In the genomic region with DNA sequence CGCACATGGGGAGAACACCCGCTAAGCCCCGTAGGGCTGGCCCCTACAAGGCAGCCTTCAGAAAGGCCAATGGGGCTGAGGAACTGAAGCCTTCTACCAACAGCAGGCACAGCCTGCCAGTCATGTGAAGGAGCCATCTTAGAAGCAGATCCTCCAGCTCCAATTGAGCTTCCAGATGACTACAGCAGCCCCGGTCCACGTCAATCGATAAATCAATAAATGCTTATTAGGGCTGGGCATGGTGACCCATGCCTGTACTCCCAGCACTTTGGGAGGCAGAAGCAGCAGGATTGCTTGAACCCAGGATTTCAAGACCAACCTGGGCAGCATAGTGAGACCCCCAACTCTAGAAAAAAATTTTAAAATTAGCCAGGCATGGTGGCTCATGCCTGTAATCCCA, we compare ENCODE assay signal across 26 cellular contexts. TPM values are rescaled to one million over a fixed set of nuclear protein-coding genes. Genes with fewer than 3 reads are reported as not detected.
DNase-seq lines count a peak whose midpoint lies in the region; ATAC-seq and TF ChIP-seq lines count a peak whose summit lies in the region.
"Had no signal": no experiment of that assay in that cellular context is flagged by ENCODE, and none has a peak within 500 bp of the region (broad histone marks: within the 10 kb centered on the region; RNA-seq: fewer than 3 reads in every experiment).

No MANE protein-coding gene starts in this region.

- no peak overlapping the region for H2BK5ac ChIP-seq in trophoblast cell (ENCODE audit: low read depth, low read length, poor library complexity)

- H3K4me2 ChIP-seq in PC-3 (ENCODE audit: low read length) (no peak overlapping the region; the same call in 1 of the 2 replicates), trophoblast cell (ENCODE audit: low read length) (no peak overlapping the region)

- no peak overlapping the region for H3K14ac ChIP-seq in trophoblast cell (ENCODE audit: low read length)

- no peak overlapping the region for H3K23ac ChIP-seq in trophoblast cell (ENCODE audit: low read length)

- peaks cover 37% of the 10 kb centered on the region for H3K4me1 Mint-ChIP-seq in stimulated activated effector memory CD8-positive, alpha-beta T cell treated with anti-CD3 and anti-CD28 coated beads, Interleukin-12 subunit alpha, Interleukin-12 subunit beta, amount 100 ng/mL, for 72 hours

- intact Hi-C loops in left ventricle myocardium inferior (cut with micrococcal nuclease): no loop called here
- intact Hi-C loops in Right ventricle myocardium inferior (cut with DNase I): no loop called here
- intact Hi-C loops in PC-3 (cut with micrococcal nuclease): no loop called here
- intact Hi-C loops in aorta (cut with DNase I): no loop called here

- peaks cover 6% of the 10 kb centered on the region for H3F3A ChIP-seq in PC-3 (ENCODE audit: low read length, unreplicated experiment)

- H3K9me2 ChIP-seq in PC-3 (replicated peaks; ENCODE audit: low read length): no peaks in the 10 kb centered on the region

- H3K27ac ChIP-seq in left ventricle myocardium inferior (replicated peaks) (peak overlapping the region; percentile 77), PC-3 (ENCODE audit: low read length) (peak overlapping the region; percentile 97), epithelial cell of prostate (peak overlapping the region; percentile 76), trophoblast cell (ENCODE audit: low read depth, low read length) (no peak overlapping the region), aorta (ENCODE audit: low read depth in 1 of 2, low read length in 2 of 2) (no peak overlapping the region)

- H3K9me3 ChIP-seq in left ventricle myocardium inferior (replicated peaks): no peaks in the 10 kb centered on the region
- H3K9me3 ChIP-seq in PC-3 (ENCODE audit: low read length): no peaks in the 10 kb centered on the region
- peaks cover 2% of the 10 kb centered on the region for H3K9me3 ChIP-seq in trophoblast cell (ENCODE audit: insufficient read depth, low read depth, low read length)
- peaks cover 1% of the 10 kb centered on the region for H3K9me3 ChIP-seq in aorta (ENCODE audit: control insufficient read depth, low read length)
- H3K9me3 ChIP-seq: heart left ventricle, vagina had no signal

- H2AK5ac ChIP-seq in trophoblast cell (ENCODE audit: low read length): no peak overlapping the region

- DNase-seq in left ventricle myocardium inferior (no peak), Right ventricle myocardium inferior (ENCODE audit: missing footprints) (no peak), PC-3 (no peak), epithelial cell of prostate (ENCODE audit: low read depth, low spot score) (no peak), trophoblast cell (no peak), aorta (no peak)
- no peak for DNase-seq in stimulated activated effector memory CD8-positive, alpha-beta T cell treated with anti-CD3 and anti-CD28 coated beads, Interleukin-12 subunit alpha, Interleukin-12 subunit beta, amount 100 ng/mL, for 72 hours (ENCODE audit: low spot score in 2 of 2)
- DNase-seq in stimulated activated CD4-positive, alpha-beta T cell treated with anti-CD3 and anti-CD28 coated beads, Interleukin-15, amount 100 ng/mL, for 24 hours: no peak
- DNase-seq: left colon; mesendoderm; NCI-H1105 treated with DMSO at 0.1 percent for 48 hours; OCI-M1; SHP77 treated with DMSO at 0.1 percent for 48 hours; stimulated activated CD4-positive, alpha-beta T cell treated with anti-CD3 and anti-CD28 coated beads, Interleukin-2, amount 100 ng/mL, for 48 hours had no signal

- no CpG with 5 or more reads among the region's 6 CpGs for WGBS in trophoblast cell (ENCODE audit: extremely low coverage, insufficient coverage, insufficient read length)
- 81 to 92% methylated on average over 6 of the region's 6 CpGs for WGBS in aorta, 2 donors

- no peaks in the 10 kb centered on the region for H3K9me3 Mint-ChIP-seq in stimulated activated effector memory CD8-positive, alpha-beta T cell treated with anti-CD3 and anti-CD28 coated beads, Interleukin-12 subunit alpha, Interleukin-12 subunit beta, amount 100 ng/mL, for 72 hours
- H3K9me3 Mint-ChIP-seq: activated T-helper 2 cell treated with anti-CD3 and anti-CD28 coated beads, Interferon-gamma antibody, Interleukin-2, Interleukin-4, amounts not matched to agents 10 μg/mL and 5 μg/mL and 100 μg/mL, durations not matched to agents 14 hours and 24 hours and 36 hours had no signal

- H3K18ac ChIP-seq in trophoblast cell (ENCODE audit: low read length): no peak overlapping the region

- H4K91ac ChIP-seq in trophoblast cell (ENCODE audit: low read depth, low read length): no peak overlapping the region

- H4K20me1 ChIP-seq in PC-3 (ENCODE audit: low read length): no peaks in the 10 kb centered on the region

- CTCF ChIA-PET in PC-3 (lab: Charles Lee): interaction anchor here (0.6 kb wide), 1 partner anchor 35 kb away, joined by 4 read pairs; no protein-coding TSS in a partner anchor

- H4K12ac ChIP-seq in trophoblast cell (ENCODE audit: low read depth, low read length): no peak overlapping the region

- no peak overlapping the region for H4K8ac ChIP-seq in trophoblast cell (ENCODE audit: low read depth, low read length)

- H3K27me3 ChIP-seq in left ventricle myocardium inferior (ENCODE audit: low read depth) (peaks cover 8% of the 10 kb centered on the region), PC-3 (ENCODE audit: low read length) (no peaks in the 10 kb centered on the region), trophoblast cell (ENCODE audit: insufficient read depth, low read length) (no peaks in the 10 kb centered on the region), aorta (ENCODE audit: control insufficient read depth in 1 of 2, insufficient read depth in 2 of 2, low read length in 1 of 2) (no peaks in the 10 kb centered on the region)
- H3K27me3 ChIP-seq: heart left ventricle, vagina had no signal

- no peak for TF ChIP-seq CTCF in left ventricle myocardium inferior (IDR thresholded peaks at IDR 0.05; ENCODE audit: borderline replicate concordance)
- TF ChIP-seq CTCF in PC-3 (conservative IDR thresholded peaks at IDR 0.05; ENCODE audit: low read depth, low read length): no peak

- no peak overlapping the region for H2BK120ac ChIP-seq in trophoblast cell (ENCODE audit: insufficient read depth, low read length, poor library complexity)

- H3K36me3 Mint-ChIP-seq in stimulated activated effector memory CD8-positive, alpha-beta T cell treated with anti-CD3 and anti-CD28 coated beads, Interleukin-12 subunit alpha, Interleukin-12 subunit beta, amount 100 ng/mL, for 72 hours: peaks cover 9% of the 10 kb centered on the region
- H3K36me3 Mint-ChIP-seq: stimulated activated memory B cell treated with anti-CD40 and anti-IgM and Interleukin-4, amounts not matched to agents 10 μg/mL and 1 μg/mL and 100 μg/mL, for 72 hours had no signal

- H3K4ac ChIP-seq in trophoblast cell (ENCODE audit: low read depth, low read length): no peak overlapping the region

- no peaks in the 10 kb centered on the region for H3K36me3 ChIP-seq in left ventricle myocardium inferior
- H3K36me3 ChIP-seq in PC-3 (ENCODE audit: low read depth, low read length): no peaks in the 10 kb centered on the region
- H3K36me3 ChIP-seq in trophoblast cell (ENCODE audit: control insufficient read depth in 1 of 2, insufficient read depth in 2 of 2, low read length in 2 of 2): no peaks in the 10 kb centered on the region
- no peaks in the 10 kb centered on the region for H3K36me3 ChIP-seq in aorta (ENCODE audit: control insufficient read depth in 1 of 2, insufficient read depth in 2 of 2, low read length in 1 of 2)
- H3K36me3 ChIP-seq: heart left ventricle, vagina had no signal

- H3K4me1 ChIP-seq in left ventricle myocardium inferior (peaks cover 13% of the 10 kb centered on the region), PC-3 (ENCODE audit: insufficient read depth, low read length) (peaks cover 20% of the 10 kb centered on the region), trophoblast cell (ENCODE audit: control insufficient read depth in 1 of 2, insufficient read depth in 2 of 2, low read length in 2 of 2) (no peaks in the 10 kb centered on the region), aorta (ENCODE audit: control insufficient read depth in 1 of 2, insufficient read depth in 2 of 2, low read length in 2 of 2) (no peaks in the 10 kb centered on the region)

- ATAC-seq in Right ventricle myocardium inferior (no peak), PC-3 (no peak), aorta (ENCODE audit: low FRiP score) (no peak)
- ATAC-seq in stimulated activated effector memory CD8-positive, alpha-beta T cell treated with anti-CD3 and anti-CD28 coated beads, Interleukin-12 subunit alpha, Interleukin-12 subunit beta, amount 100 ng/mL, for 72 hours: no peak
- ATAC-seq: K562; stimulated activated memory B cell treated with anti-CD40 and anti-IgM and Interleukin-4, amounts not matched to agents 10 μg/mL and 1 μg/mL and 100 μg/mL, for 72 hours had no signal

- no TSS peak for BruUV-seq in PC-3 (replicated peaks; lab: Mats Ljungman, UMichigan)

- H2AFZ ChIP-seq in PC-3 (ENCODE audit: low read length) (no peak overlapping the region), trophoblast cell (ENCODE audit: insufficient read depth, low read length, poor library complexity) (no peak overlapping the region)

- H3K9ac ChIP-seq in PC-3 (ENCODE audit: low read length): no peak overlapping the region
- H3K9ac ChIP-seq in trophoblast cell (ENCODE audit: low read length): no peak overlapping the region

- peak overlapping the region; percentile 81 for H3K27ac Mint-ChIP-seq in stimulated activated effector memory CD8-positive, alpha-beta T cell treated with anti-CD3 and anti-CD28 coated beads, Interleukin-12 subunit alpha, Interleukin-12 subunit beta, amount 100 ng/mL, for 72 hours
- H3K27ac Mint-ChIP-seq: activated T-helper 2 cell treated with anti-CD3 and anti-CD28 coated beads, Interferon-gamma antibody, Interleukin-2, Interleukin-4, amounts not matched to agents 10 μg/mL and 5 μg/mL and 100 μg/mL, durations not matched to agents 14 hours and 24 hours and 36 hours had no signal

- H2BK12ac ChIP-seq in trophoblast cell (ENCODE audit: low read length): no peak overlapping the region

- POLR2A ChIA-PET in PC-3 (lab: Charles Lee; ENCODE audit: unreplicated experiment): no interaction called here

- no peak overlapping the region for H3K4me3 Mint-ChIP-seq in stimulated activated effector memory CD8-positive, alpha-beta T cell treated with anti-CD3 and anti-CD28 coated beads, Interleukin-12 subunit alpha, Interleukin-12 subunit beta, amount 100 ng/mL, for 72 hours
- H3K4me3 Mint-ChIP-seq: stimulated activated memory B cell treated with anti-CD40 and anti-IgM and Interleukin-4, amounts not matched to agents 10 μg/mL and 1 μg/mL and 100 μg/mL, for 72 hours had no signal

- no peaks in the 10 kb centered on the region for H3K79me1 ChIP-seq in trophoblast cell (ENCODE audit: low read length)

- H3K79me2 ChIP-seq in PC-3 (ENCODE audit: low read length) (no peaks in the 10 kb centered on the region), trophoblast cell (ENCODE audit: control insufficient read depth, insufficient read depth, low read length, poor library complexity) (no peaks in the 10 kb centered on the region)

- H3K4me3 ChIP-seq in left ventricle myocardium inferior (no peak overlapping the region), PC-3 (ENCODE audit: low read length) (no peak overlapping the region), trophoblast cell (ENCODE audit: low read depth, low read length) (no peak overlapping the region), aorta (ENCODE audit: low read length in 2 of 2) (no peak overlapping the region)
- H3K4me3 ChIP-seq: heart left ventricle, K562, vagina had no signal

RNA-seq across cellular contexts. Expression of gene TEX101, which starts 23.0 kb away (rescaled TPM):
- total RNA-seq in left ventricle myocardium inferior: not detected
- total RNA-seq in Right ventricle myocardium inferior: not detected
- total RNA-seq in PC-3 (2014; rRNA removed): not detected in 2 replicates
- polyA plus RNA-seq in trophoblast cell (2013): 0.11 and 0.18 TPM in 2 replicates
- not detected for total RNA-seq in aorta
- not detected for polyA plus RNA-seq in aorta
- total RNA-seq: activated T-helper 2 cell treated with anti-CD3 and anti-CD28 coated beads, Interferon-gamma antibody, Interleukin-2, Interleukin-4, amounts not matched to agents 10 μg/mL and 5 μg/mL and 100 μg/mL, durations not matched to agents 14 hours and 24 hours and 36 hours; fibroblast of villous mesenchyme; heart left ventricle; K562; MCF 10A; myocyte; osteoblast; renal cortical epithelial cell; temporal lobe; vagina had no signal
- polyA plus RNA-seq: heart left ventricle had no signal

RNA-seq across cellular contexts. Expression of gene LYPD3, which starts 27.7 kb away (rescaled TPM):
- total RNA-seq in left ventricle myocardium inferior: 0.38 TPM
- total RNA-seq in Right ventricle myocardium inferior: 0.19 TPM
- total RNA-seq in PC-3 (2014; rRNA removed): 16.4 and 16.8 TPM in 2 replicates
- polyA plus RNA-seq in trophoblast cell (2013): 44.9 and 48.1 TPM in 2 replicates
- 1 to 10 TPM; 1.2 to 1.6 TPM for total RNA-seq in aorta
- polyA plus RNA-seq in aorta: 1 to 10 TPM; 1.5 to 2.6 TPM
- total RNA-seq: G401, osteoblast had no signal

Comparison
In these comparisons a context has a peak if more than half of its experiments do, and no peak if none do; other contexts are left out.
1. H3K27ac ChIP-seq: peak in left ventricle myocardium inferior (single experiment), PC-3 (single experiment) and epithelial cell of prostate (single experiment); none in trophoblast cell (single experiment) and aorta (0 of 2).